11 cellular contexts compared by ENCODE assay signal in genomic region chr2:114543106-114543806, GRCh38.
DNase-seq lines count a peak whose midpoint lies in the region; TF ChIP-seq lines count a peak whose summit lies in the region.
"Had no signal": no experiment of that assay in that cellular context is flagged by ENCODE, and none has a peak within 500 bp of the region (broad histone marks: within the 10 kb centered on the region; RNA-seq: fewer than 3 reads in every experiment).

No MANE protein-coding gene starts in this region.

- DNase-seq in Jurkat, Clone E6-1 (ENCODE audit: low read depth, low spot score) = peak; percentile 39
- DNase-seq in endodermal cell = peak; percentile 68
- no peak for DNase-seq in mesothelial cell of epicardium (ENCODE audit: low spot score in 2 of 2, unreplicated experiment in 2 of 2)
- no peak for DNase-seq in NCI-H146 (lab: John Stamatoyannopoulos, UW)
- DNase-seq in stimulated activated CD4-positive, alpha-beta T cell treated with anti-CD3 and anti-CD28 coated beads, Interleukin-4, amount 100 ng/mL, for 1 hour = no peak
- no peak for DNase-seq in HCEC 1CT
- no peak for DNase-seq in effector CD8-positive, alpha-beta T cell (lab: John Stamatoyannopoulos, UW)
- DNase-seq: activated B cell treated with CpG ODN at 0.5 μM for 24 hours, NCI-H1694 treated with DMSO at 0.1 percent for 48 hours had no signal

- WGBS in endodermal cell (ENCODE audit: insufficient coverage in 1 of 2, insufficient read length in 1 of 2), 2 experiments = 69 to 96% methylated on average over 4 to 8 of the region's 8 CpGs

- no peaks in the 10 kb centered on the region for H3K9me3 Mint-ChIP-seq in endodermal cell
- H3K9me3 Mint-ChIP-seq in mesothelial cell of epicardium = no peaks in the 10 kb centered on the region
- H3K9me3 Mint-ChIP-seq: activated B cell treated with CpG ODN at 0.5 μM for 24 hours had no signal

- TF ChIP-seq CTCF in 22Rv1 (IDR thresholded peaks at IDR 0.05) (peak; percentile 42), endodermal cell (conservative IDR thresholded peaks at IDR 0.05) (peak; percentile 69), mesothelial cell of epicardium (IDR thresholded peaks at IDR 0.05; ENCODE audit: unreplicated experiment) (no peak)

- H3K4me1 Mint-ChIP-seq in endodermal cell (peaks cover 17% of the 10 kb centered on the region), mesothelial cell of epicardium (peaks cover 9% of the 10 kb centered on the region)
- H3K4me1 Mint-ChIP-seq: activated B cell treated with CpG ODN at 0.5 μM for 24 hours had no signal

- H3K4me3 ChIP-seq in Jurkat, Clone E6-1 (ENCODE audit: low read length) = no peak overlapping the region
- no peak overlapping the region for H3K4me3 ChIP-seq in endodermal cell (ENCODE audit: low read length)
- H3K4me3 ChIP-seq: BLaER1 had no signal

- no peaks in the 10 kb centered on the region for H3K27me3 Mint-ChIP-seq in endodermal cell (ENCODE audit: insufficient read depth)
- H3K27me3 Mint-ChIP-seq in mesothelial cell of epicardium (ENCODE audit: low read depth) = peaks cover 17% of the 10 kb centered on the region

- H3K27ac ChIP-seq in 22Rv1 (no peak overlapping the region), endodermal cell (ENCODE audit: low read depth, low read length) (no peak overlapping the region)
- H3K27ac ChIP-seq: BLaER1 had no signal

- no peak overlapping the region for H3K4me3 Mint-ChIP-seq in endodermal cell
- H3K4me3 Mint-ChIP-seq in mesothelial cell of epicardium = no peak overlapping the region
- H3K4me3 Mint-ChIP-seq: activated B cell treated with CpG ODN at 0.5 μM for 24 hours had no signal

- no peaks in the 10 kb centered on the region for H3K27me3 ChIP-seq in endodermal cell (ENCODE audit: control insufficient read depth, insufficient read depth, low read length, poor library complexity, severe bottlenecking)
- H3K27me3 ChIP-seq: BLaER1 had no signal

- H3K27ac Mint-ChIP-seq in endodermal cell (peak overlapping the region; percentile 6), mesothelial cell of epicardium (peak overlapping the region; percentile 43)
- H3K27ac Mint-ChIP-seq: activated B cell treated with CpG ODN at 0.5 μM for 24 hours had no signal

- H3K36me3 Mint-ChIP-seq in endodermal cell (ENCODE audit: low read depth) (no peaks in the 10 kb centered on the region), mesothelial cell of epicardium (no peaks in the 10 kb centered on the region)

- no peak overlapping the region for H3K9ac ChIP-seq in endodermal cell (ENCODE audit: extremely low read depth, low read length, poor library complexity, severe bottlenecking)
- H3K9ac ChIP-seq: BLaER1 had no signal

- peaks cover 5% of the 10 kb centered on the region for H3K4me1 ChIP-seq in endodermal cell (ENCODE audit: control insufficient read depth, insufficient read depth, low read length)

- H3K9me3 ChIP-seq in endodermal cell (ENCODE audit: control insufficient read depth, low read length) = no peaks in the 10 kb centered on the region
- H3K9me3 ChIP-seq: BLaER1 had no signal

- no peaks in the 10 kb centered on the region for H3K36me3 ChIP-seq in endodermal cell (ENCODE audit: control insufficient read depth, insufficient read depth, low read length)
- H3K36me3 ChIP-seq: BLaER1 had no signal

Comparison
In these comparisons a context has a peak if more than half of its experiments do, and no peak if none do; other contexts are left out.
1. DNase-seq: peak in Jurkat, Clone E6-1 (single experiment) and endodermal cell (single experiment); none in mesothelial cell of epicardium (0 of 2), NCI-H146 (single experiment), stimulated activated CD4-positive, alpha-beta T cell treated with anti-CD3 and anti-CD28 coated beads, Interleukin-4, amount 100 ng/mL, for 1 hour (single experiment), HCEC 1CT (single experiment) and effector CD8-positive, alpha-beta T cell (single experiment).